Comparison of ENCODE assay signal across 8 cellular contexts in the genomic region with DNA sequence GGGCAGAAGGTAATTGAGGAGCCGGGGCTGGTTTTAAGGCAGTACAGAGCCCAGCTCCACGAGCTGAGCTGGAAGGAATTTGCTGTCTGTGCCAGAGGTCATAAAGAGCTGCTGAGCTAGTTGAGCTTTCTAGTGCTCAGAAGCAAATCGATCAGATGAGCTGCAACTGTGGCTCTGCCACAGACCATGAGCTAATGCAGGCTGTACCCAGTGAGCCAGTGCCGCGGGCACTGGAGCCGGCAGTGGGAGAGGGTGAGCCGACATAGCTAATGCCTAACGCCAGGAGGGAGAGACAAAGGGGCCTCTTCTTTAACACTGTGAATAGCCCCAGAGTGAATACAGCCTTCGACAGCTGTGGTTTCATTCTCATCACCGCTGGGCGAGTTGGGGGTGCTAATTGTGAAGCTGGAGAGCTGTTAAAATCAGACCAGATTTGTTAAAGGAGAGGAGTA.
DNase-seq lines count a peak whose midpoint lies in the region; ATAC-seq and TF ChIP-seq lines count a peak whose summit lies in the region.

No MANE protein-coding gene starts in this region.

- TF ChIP-seq CTCF in fibroblast of lung (conservative IDR thresholded peaks at IDR 0.05 in 1 of 2, IDR thresholded peaks at IDR 0.05 in 1 of 2; ENCODE audit: low read depth in 1 of 2, low read length in 2 of 2) (peak in 1 of 2 donors; percentile 4), omental fat pad (IDR thresholded peaks at IDR 0.05) (no peak), CD14-positive monocyte (IDR thresholded peaks at IDR 0.05) (no peak)

- peaks cover 7% of the 10 kb centered on the region for H3K4me1 ChIP-seq in fibroblast of lung (ENCODE audit: control insufficient read depth, extremely low read depth, insufficient read depth, low read length)

- intact Hi-C loops in CD14-positive monocyte (cut with micrococcal nuclease), result no loop called here

- H3K4me1 Mint-ChIP-seq in CD14-positive monocyte, result peaks cover 8% of the 10 kb centered on the region

- no peak overlapping the region for H3K27ac Mint-ChIP-seq in CD14-positive monocyte

- H3K27me3 ChIP-seq in fibroblast of lung (ENCODE audit: control insufficient read depth, insufficient read depth, low read length), result no peaks in the 10 kb centered on the region

- peak; percentile 58 for ATAC-seq in omental fat pad (ENCODE audit: low FRiP score)
- no peak for ATAC-seq in HG02973 (IDR thresholded peaks at IDR 0.05; ENCODE audit: unreplicated experiment)
- no peak for ATAC-seq in HG03135 (IDR thresholded peaks at IDR 0.05; ENCODE audit: unreplicated experiment)

- DNase-seq in C1 segment of cervical spinal cord (lab: John Stamatoyannopoulos, UW) (peak in 13 of 14 donors; percentile 2 to 77 (median 66)), NCI-H524 (lab: John Stamatoyannopoulos, UW) (peak; percentile 69 to 85), fibroblast of lung (ENCODE audit: low read depth in 2 of 2) (peak; percentile 54 to 69), omental fat pad (ENCODE audit: low spot score) (no peak), dermis blood vessel endothelial cell (no peak), CD14-positive monocyte (ENCODE audit: low spot score) (no peak)

- peaks cover 0 to 2% (median 1%) of the 10 kb centered on the region in 7 donors for H3K9me3 Mint-ChIP-seq in CD14-positive monocyte

- peak overlapping the region; percentile 79 for H2AFZ ChIP-seq in fibroblast of lung (ENCODE audit: low read length)

- H3K4me3 Mint-ChIP-seq in CD14-positive monocyte, result no peak overlapping the region

- peak overlapping the region in 3 of 4 experiments; percentile 23 to 37 (median 34) for H3K4me3 ChIP-seq in fibroblast of lung (replicated peaks in 1 of 4; ENCODE audit: control extremely low read depth in 1 of 4, insufficient read depth in 1 of 4, low read depth in 3 of 4, low read length in 4 of 4)

- no peaks in the 10 kb centered on the region for H4K20me1 ChIP-seq in fibroblast of lung (ENCODE audit: control insufficient read depth, extremely low read depth, insufficient read depth, low read length)

- no peak overlapping the region for H3K27ac ChIP-seq in fibroblast of lung (ENCODE audit: insufficient read depth, low read length)

- H3K27me3 Mint-ChIP-seq in CD14-positive monocyte (ENCODE audit: low read depth in 3 of 3), result peaks cover 0 to 3% (median 0%) of the 10 kb centered on the region in 3 donors

- H3K9me3 ChIP-seq in fibroblast of lung (ENCODE audit: control insufficient read depth, insufficient read depth, low read depth, low read length), result no peaks in the 10 kb centered on the region

- no peaks in the 10 kb centered on the region for H3K36me3 Mint-ChIP-seq in CD14-positive monocyte

- H3K4me2 ChIP-seq in fibroblast of lung (ENCODE audit: extremely low read depth, insufficient read depth, low read length), result peak overlapping the region; percentile 39

- no peak overlapping the region for H3K9ac ChIP-seq in fibroblast of lung (ENCODE audit: insufficient read depth, low read length)

- H3K36me3 ChIP-seq in fibroblast of lung (ENCODE audit: control insufficient read depth, insufficient read depth, low read length), result no peaks in the 10 kb centered on the region

- H3K79me2 ChIP-seq in fibroblast of lung (ENCODE audit: control insufficient read depth, insufficient read depth, low read length), result no peaks in the 10 kb centered on the region

Comparison
In these comparisons a context has a peak if more than half of its experiments do, and no peak if none do; other contexts are left out.
1. DNase-seq: peak in C1 segment of cervical spinal cord (13 of 14), NCI-H524 (2 of 2) and fibroblast of lung (2 of 2); none in omental fat pad (single experiment), dermis blood vessel endothelial cell (single experiment) and CD14-positive monocyte (single experiment).